In genomic region chr7:27099224-27099838, GRCh38 we compare ENCODE assay signal across 12 cellular contexts. TPM values are rescaled to one million over a fixed set of nuclear protein-coding genes. Genes with fewer than 3 reads are reported as not detected.
DNase-seq lines count a peak whose midpoint lies in the region; ATAC-seq, FAIRE-seq and TF ChIP-seq lines count a peak whose summit lies in the region.
"Had no signal": no experiment of that assay in that cellular context is flagged by ENCODE, and none has a peak within 500 bp of the region (broad histone marks: within the 10 kb centered on the region; RNA-seq: fewer than 3 reads in every experiment).

No MANE protein-coding gene starts in this region.

- TF ChIP-seq CTCF in mammary epithelial cell (conservative IDR thresholded peaks at IDR 0.05 in 1 of 2, IDR thresholded peaks at IDR 0.05 in 1 of 2; ENCODE audit: extremely low read depth in 1 of 2, insufficient read depth in 1 of 2, low read depth in 1 of 2, low read length in 2 of 2): no peak

- H3K4me1 ChIP-seq in mammary epithelial cell (ENCODE audit: insufficient read depth, low read length): peaks cover 36% of the 10 kb centered on the region
- H3K4me1 ChIP-seq in mucosa of stomach (ENCODE audit: control insufficient read depth, insufficient read depth, low read length): peaks cover 32% of the 10 kb centered on the region
- H3K4me1 ChIP-seq: BLaER1 treated with 17β-estradiol and CSF1 and Interleukin-3, amounts not matched to agents 10 nM and 100 nM had no signal

- DNase-seq in Caki2 (ENCODE audit: low read depth) (peak; percentile 67), mammary epithelial cell (peak; percentile 62), NCI-H2081 treated with DMSO at 0.1 percent for 48 hours (lab: John Stamatoyannopoulos, UW) (no peak), GM12891 (ENCODE audit: insufficient read length, low spot score) (no peak)
- DNase-seq: activated CD4-positive, alpha-beta memory T cell treated with anti-CD3 and anti-CD28 coated beads, Interleukin-2, amount 10 ng/mL, durations not matched to agents 7 days and 5 days; NCI-H1694 treated with DMSO at 0.1 percent for 48 hours; stimulated activated naive CD8-positive, alpha-beta T cell treated with anti-CD3 and anti-CD28 coated beads, Interleukin-15, Interleukin-2, amounts not matched to agents 100 U/mL and 50 U/mL, for 24 hours had no signal

- H4K20me1 ChIP-seq in mammary epithelial cell (ENCODE audit: insufficient read depth, low read length): no peaks in the 10 kb centered on the region
- H4K20me1 ChIP-seq: BLaER1 treated with 17β-estradiol and CSF1 and Interleukin-3, amounts not matched to agents 10 nM and 100 nM had no signal

- H3K27me3 ChIP-seq in mammary epithelial cell (ENCODE audit: insufficient read depth, low read length): no peaks in the 10 kb centered on the region
- H3K27me3 ChIP-seq in mucosa of stomach (ENCODE audit: control insufficient read depth, insufficient read depth, low read length): no peaks in the 10 kb centered on the region

- no peak for ATAC-seq in HG02571 (IDR thresholded peaks at IDR 0.05; ENCODE audit: unreplicated experiment)
- ATAC-seq: stimulated activated naive CD8-positive, alpha-beta T cell treated with anti-CD3 and anti-CD28 coated beads, Interleukin-15, Interleukin-2, amounts not matched to agents 100 U/mL and 50 U/mL, for 24 hours had no signal

- peak overlapping the region; percentile 87 for H3K4me2 ChIP-seq in mammary epithelial cell (ENCODE audit: insufficient read depth, low read depth, low read length)
- H3K4me2 ChIP-seq: BLaER1 treated with 17β-estradiol and CSF1 and Interleukin-3, amounts not matched to agents 10 nM and 100 nM had no signal

- CTCF ChIA-PET in mammary epithelial cell (lab: Charles Lee; ENCODE audit: low non-redundant PET): interaction anchor here (0.6 kb wide), 1 partner anchor 246 kb away, joined by 4 read pairs; no protein-coding TSS in a partner anchor

- H3K79me2 ChIP-seq in mammary epithelial cell (ENCODE audit: insufficient read depth, low read length): peaks cover 97% of the 10 kb centered on the region

- dilution Hi-C loops in mammary epithelial cell (cut with HindIII; ENCODE audit: low sequenced_read_pairs): loop anchor here (5.0 kb wide), 1 partner anchor 242 kb away; no protein-coding TSS in a partner anchor

- FAIRE-seq in GM12891 (lab: Jason Lieb, UNC): no peak
- FAIRE-seq: islet of Langerhans had no signal

- intact Hi-C loops in mammary epithelial cell (cut with micrococcal nuclease): loop anchor here (5.0 kb wide), 1 partner anchor 52 kb away; no protein-coding TSS in a partner anchor

- no peaks in the 10 kb centered on the region for H3K36me3 ChIP-seq in mammary epithelial cell (ENCODE audit: insufficient read depth, low read length)
- H3K36me3 ChIP-seq in mucosa of stomach (ENCODE audit: control insufficient read depth, insufficient read depth, low read length): no peaks in the 10 kb centered on the region
- H3K36me3 ChIP-seq: BLaER1 treated with 17β-estradiol and CSF1 and Interleukin-3, amounts not matched to agents 10 nM and 100 nM had no signal

- under 1% methylated on average over 9 of the region's 9 CpGs for WGBS in mammary epithelial cell (ENCODE audit: low coverage, missing lambda C conversion rate)

- peak overlapping the region; percentile 82 to 97 (median 91) for H3K4me3 ChIP-seq in mammary epithelial cell (replicated peaks in 1 of 3; ENCODE audit: insufficient read depth in 1 of 3, low read depth in 2 of 3, low read length in 3 of 3)
- peak overlapping the region; percentile 39 for H3K4me3 ChIP-seq in mucosa of stomach (ENCODE audit: low read length)
- H3K4me3 ChIP-seq: BLaER1 treated with 17β-estradiol and CSF1 and Interleukin-3, amounts not matched to agents 10 nM and 100 nM had no signal

- H3K9me3 ChIP-seq in mammary epithelial cell (replicated peaks; ENCODE audit: insufficient read depth, low read length): no peaks in the 10 kb centered on the region
- H3K9me3 ChIP-seq in mucosa of stomach (ENCODE audit: control insufficient read depth, low read length): no peaks in the 10 kb centered on the region

- peak overlapping the region; percentile 97 for H3K27ac ChIP-seq in mammary epithelial cell (ENCODE audit: insufficient read depth, low read depth, low read length)
- H3K27ac ChIP-seq: BLaER1 treated with 17β-estradiol and CSF1 and Interleukin-3, amounts not matched to agents 10 nM and 100 nM had no signal

- TSS peak; percentile 2 for BruUV-seq in mammary epithelial cell (replicated peaks; lab: Mats Ljungman, UMichigan)

- H2AFZ ChIP-seq in mammary epithelial cell (ENCODE audit: low read depth, low read length): peak overlapping the region; percentile 6

- no peak for TF ChIP-seq POLR2A in GM12891 (IDR thresholded peaks at IDR 0.05; ENCODE audit: low read depth, low read length)

- H3K9ac ChIP-seq in mammary epithelial cell (ENCODE audit: insufficient read depth, low read length): peak overlapping the region; percentile 97
- H3K9ac ChIP-seq in mucosa of stomach (ENCODE audit: low read length): peak overlapping the region; percentile 86
- H3K9ac ChIP-seq: BLaER1 treated with 17β-estradiol and CSF1 and Interleukin-3, amounts not matched to agents 10 nM and 100 nM had no signal

- in situ Hi-C loops in Caki2 (cut with HindIII; ENCODE audit: low pct_unique_long_range_greater_than_20kb, low sequenced_read_pairs) (no loop called here), mammary epithelial cell (cut with MboI; ENCODE audit: low sequenced_read_pairs in 2 of 2) (no loop called here)

TF ChIP-seq in GM12891, 5 proteins besides CTCF, POLR2A, EP300 and RAD21:
- TF ChIP-seq SPI1 (IDR thresholded peaks at IDR 0.05; ENCODE audit: low read depth, low read length): no peak
- TF ChIP-seq POLR2AphosphoS5 (IDR thresholded peaks at IDR 0.05; ENCODE audit: low read depth, low read length): no peak
- TF ChIP-seq POU2F2 (IDR thresholded peaks at IDR 0.05; ENCODE audit: low read depth, low read length): no peak
- no peak for TF ChIP-seq TAF1 (IDR thresholded peaks at IDR 0.05; ENCODE audit: low read depth, low read length)
- TF ChIP-seq PAX5 (IDR thresholded peaks at IDR 0.05; ENCODE audit: insufficient read depth, low read length, severe bottlenecking): no peak

RNA-seq across cellular contexts. Expression of gene HOXA2, which starts 3.2 kb away (rescaled TPM):
- total RNA-seq in Caki2 (2014; rRNA removed; shearing (Covaris generic); ENCODE audit: low replicate concordance): 0.30 TPM in 1 of 2 replicates, not detected in the other
- total RNA-seq in mammary epithelial cell: 1 to 10 TPM in 1 of 2 donors, under 1 TPM in 1; 0.50 to 1.5 TPM
- 1.3 TPM for polyA plus RNA-seq in mammary epithelial cell
- polyA minus RNA-seq in mammary epithelial cell: 1.3 TPM
- not detected for polyA plus RNA-seq in GM12891 (2012; ENCODE audit: low read depth, missing spikeins)
- total RNA-seq: activated CD4-positive, alpha-beta memory T cell treated with anti-CD3 and anti-CD28 coated beads, Interleukin-2, amount 10 ng/mL, durations not matched to agents 7 days and 5 days had no signal

RNA-seq across cellular contexts. Expression of gene HOXA1, which starts 3.5 kb away (rescaled TPM):
- total RNA-seq in Caki2 (2014; rRNA removed; shearing (Covaris generic); ENCODE audit: low replicate concordance): 0.38 and 3.9 TPM in 2 replicates
- total RNA-seq in mammary epithelial cell: 1 to 10 TPM; 2.5 to 9.4 TPM
- 6.0 TPM for polyA plus RNA-seq in mammary epithelial cell
- polyA minus RNA-seq in mammary epithelial cell: 14.9 TPM
- polyA plus RNA-seq in GM12891 (2012; ENCODE audit: low read depth, missing spikeins): 0.05 TPM
- total RNA-seq: skeletal muscle tissue had no signal

RNA-seq across cellular contexts. Expression of gene HOXA4, which starts 31.2 kb away (rescaled TPM):
- 5.6 and 10.3 TPM in 2 replicates for total RNA-seq in Caki2 (2014; rRNA removed; shearing (Covaris generic); ENCODE audit: low replicate concordance)
- 1 to 10 TPM in 1 of 2 donors, not detected in 1; 1.5 TPM for total RNA-seq in mammary epithelial cell
- 1.8 TPM for polyA plus RNA-seq in mammary epithelial cell
- polyA minus RNA-seq in mammary epithelial cell: 9.3 TPM
- polyA plus RNA-seq in GM12891 (2012; ENCODE audit: low read depth, missing spikeins): not detected

RNA-seq across cellular contexts. Expression of gene HOXA5, which starts 44.1 kb away (rescaled TPM):
- total RNA-seq in Caki2 (2014; rRNA removed; shearing (Covaris generic); ENCODE audit: low replicate concordance): 53.0 and 130 TPM in 2 replicates
- total RNA-seq in mammary epithelial cell: 10 to 100 TPM in 1 of 2 donors, 1 to 10 TPM in 1; 9.1 to 11.0 TPM
- 8.6 TPM for polyA plus RNA-seq in mammary epithelial cell
- 4.3 TPM for polyA minus RNA-seq in mammary epithelial cell
- polyA plus RNA-seq in GM12891 (2012; ENCODE audit: low read depth, missing spikeins): not detected
- total RNA-seq: activated CD4-positive, alpha-beta memory T cell treated with anti-CD3 and anti-CD28 coated beads, Interleukin-2, amount 10 ng/mL, durations not matched to agents 7 days and 5 days had no signal

RNA-seq across cellular contexts. Expression of gene HOXA6, which starts 48.2 kb away (rescaled TPM):
- total RNA-seq in Caki2 (2014; rRNA removed; shearing (Covaris generic); ENCODE audit: low replicate concordance): 0.96 and 1.2 TPM in 2 replicates
- total RNA-seq in mammary epithelial cell: 1 to 10 TPM; 3.1 to 4.7 TPM
- polyA plus RNA-seq in mammary epithelial cell: 0.71 TPM
- 1.1 TPM for polyA minus RNA-seq in mammary epithelial cell
- polyA plus RNA-seq in GM12891 (2012; ENCODE audit: low read depth, missing spikeins): not detected
- total RNA-seq: activated CD4-positive, alpha-beta memory T cell treated with anti-CD3 and anti-CD28 coated beads, Interleukin-2, amount 10 ng/mL, durations not matched to agents 7 days and 5 days had no signal

Comparison
In these comparisons a context has a peak if more than half of its experiments do, and no peak if none do; other contexts are left out.
1. DNase-seq: peak in Caki2 (single experiment) and mammary epithelial cell (single experiment); none in NCI-H2081 treated with DMSO at 0.1 percent for 48 hours (single experiment) and GM12891 (single experiment).